Comparison of ENCODE assay signal across 13 cellular contexts in the genomic region with DNA sequence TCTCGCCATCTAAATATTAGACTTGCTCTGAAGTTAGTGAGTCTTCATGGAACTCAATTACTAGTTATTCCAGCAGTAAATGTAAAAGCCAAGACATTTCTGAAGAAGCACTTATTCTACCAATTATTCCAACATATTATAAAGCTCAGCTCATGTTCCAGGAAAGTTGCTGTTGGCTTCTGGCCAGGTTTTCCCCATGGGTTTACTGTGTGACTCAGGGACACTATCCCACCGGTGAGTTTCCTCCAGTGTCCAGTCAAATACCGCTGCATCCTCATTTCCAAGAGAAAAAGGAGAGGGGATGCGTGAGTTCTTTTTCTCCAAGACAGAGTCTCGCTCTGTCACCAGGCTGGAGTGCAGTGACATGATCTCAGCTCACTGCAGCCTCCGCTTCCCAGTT. TPM values are rescaled to one million over a fixed set of nuclear protein-coding genes. Genes with fewer than 3 reads are reported as not detected.
"Had no signal": no experiment of that assay in that cellular context is flagged by ENCODE, and none has a peak within 500 bp of the region (broad histone marks: within the 10 kb centered on the region; RNA-seq: fewer than 3 reads in every experiment).

No MANE protein-coding gene starts in this region.

- DNase-seq: activated CD4-positive, alpha-beta T cell treated with anti-CD3 and anti-CD28 coated beads, Interleukin-2, amount 10 ng/mL, durations not matched to agents 7 days and 5 days; activated CD4-positive, CD25-positive, alpha-beta regulatory T cell; activated naive CD4-positive, alpha-beta T cell treated with anti-CD3 and anti-CD28 coated beads, Interleukin-2, amount 50 U/mL, for 16 hours; activated T-cell treated with anti-CD3 and anti-CD28 coated beads, Interleukin-2, amount 50 U/mL, for 1 hour; hippocampal formation; naive thymus-derived CD8-positive, alpha-beta T cell; posterior cingulate gyrus; small intestine had no signal

- H3K9me3 Mint-ChIP-seq: activated CD4-positive, alpha-beta T cell treated with anti-CD3 and anti-CD28 coated beads, Interleukin-2, amount 10 ng/mL, durations not matched to agents 7 days and 5 days; naive thymus-derived CD8-positive, alpha-beta T cell; T-helper 1 cell treated with Interleukin-12 subunit alpha and Interleukin-12 subunit beta and Interleukin-4 antibody, amounts not matched to agents 30 μg/mL and 1 μg/mL, for 36 hours had no signal

- H3K4me3 ChIP-seq: lung, tibial nerve had no signal

- H3K4me1 Mint-ChIP-seq: activated CD4-positive, alpha-beta T cell treated with anti-CD3 and anti-CD28 coated beads, Interleukin-2, amount 10 ng/mL, durations not matched to agents 7 days and 5 days had no signal

- H3K4me3 Mint-ChIP-seq: activated CD4-positive, alpha-beta T cell treated with anti-CD3 and anti-CD28 coated beads, Interleukin-2, amount 10 ng/mL, durations not matched to agents 7 days and 5 days; naive thymus-derived CD8-positive, alpha-beta T cell; T-helper 1 cell treated with Interleukin-12 subunit alpha and Interleukin-12 subunit beta and Interleukin-4 antibody, amounts not matched to agents 30 μg/mL and 1 μg/mL, for 36 hours had no signal

- H3K27ac Mint-ChIP-seq: activated CD4-positive, alpha-beta T cell treated with anti-CD3 and anti-CD28 coated beads, Interleukin-2, amount 10 ng/mL, durations not matched to agents 7 days and 5 days; T-helper 1 cell treated with Interleukin-12 subunit alpha and Interleukin-12 subunit beta and Interleukin-4 antibody, amounts not matched to agents 30 μg/mL and 1 μg/mL, for 36 hours had no signal

- ATAC-seq: naive thymus-derived CD8-positive, alpha-beta T cell had no signal

- H3K27me3 Mint-ChIP-seq: activated CD4-positive, alpha-beta T cell treated with anti-CD3 and anti-CD28 coated beads, Interleukin-2, amount 10 ng/mL, durations not matched to agents 7 days and 5 days; naive thymus-derived CD8-positive, alpha-beta T cell had no signal

RNA-seq across cellular contexts. Expression of gene HHIPL2, which starts 9.2 kb away (rescaled TPM):
- total RNA-seq: mononuclear cell, subcutaneous adipose tissue had no signal
